Comparison of ENCODE assay signal across 2 cellular contexts in genomic region chr10:21944727-21945386, GRCh38.
TF ChIP-seq lines count a peak whose summit lies in the region.

No MANE protein-coding gene starts in this region.

TF ChIP-seq in HepG2, 621 proteins besides CTCF, POLR2A, EP300 and RAD21 (continued from another document):
- TF ChIP-seq MAFK (conservative IDR thresholded peaks at IDR 0.05 in 1 of 2, IDR thresholded peaks at IDR 0.05 in 1 of 2; ENCODE audit: low read length in 2 of 2) (peak; percentile 49 to 70; a peak in 2 of 4 replicates), MAFF (IDR thresholded peaks at IDR 0.05; ENCODE audit: low read depth, low read length) (peak; percentile 57; the same call in 1 of the 2 replicates), ZNF44 (CRISPR knock-in tag; IDR thresholded peaks at IDR 0.05) (no peak), MAFG (CRISPR knock-in tag; IDR thresholded peaks at IDR 0.05) (no peak), SRF (IDR thresholded peaks at IDR 0.05; ENCODE audit: low read depth, low read length) (no peak), TFDP2 (CRISPR knock-in tag; IDR thresholded peaks at IDR 0.05) (no peak), GTF2F1 (IDR thresholded peaks at IDR 0.05; ENCODE audit: low read length) (no peak)
- TF ChIP-seq, protein P1, sequence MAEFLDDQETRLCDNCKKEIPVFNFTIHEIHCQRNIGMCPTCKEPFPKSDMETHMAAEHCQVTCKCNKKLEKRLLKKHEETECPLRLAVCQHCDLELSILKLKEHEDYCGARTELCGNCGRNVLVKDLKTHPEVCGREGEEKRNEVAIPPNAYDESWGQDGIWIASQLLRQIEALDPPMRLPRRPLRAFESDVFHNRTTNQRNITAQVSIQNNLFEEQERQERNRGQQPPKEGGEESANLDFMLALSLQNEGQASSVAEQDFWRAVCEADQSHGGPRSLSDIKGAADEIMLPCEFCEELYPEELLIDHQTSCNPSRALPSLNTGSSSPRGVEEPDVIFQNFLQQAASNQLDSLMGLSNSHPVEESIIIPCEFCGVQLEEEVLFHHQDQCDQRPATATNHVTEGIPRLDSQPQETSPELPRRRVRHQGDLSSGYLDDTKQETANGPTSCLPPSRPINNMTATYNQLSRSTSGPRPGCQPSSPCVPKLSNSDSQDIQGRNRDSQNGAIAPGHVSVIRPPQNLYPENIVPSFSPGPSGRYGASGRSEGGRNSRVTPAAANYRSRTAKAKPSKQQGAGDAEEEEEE (CRISPR knock-in tag; IDR thresholded peaks at IDR 0.05; ENCODE audit: borderline replicate concordance) = no peak

TF ChIP-seq in endothelial cell of umbilical vein, 7 proteins besides CTCF, POLR2A, EP300 and RAD21:
- no peak for TF ChIP-seq GATA2 (IDR thresholded peaks at IDR 0.05; ENCODE audit: insufficient read depth, insufficient read length, low read depth, low read length)
